8 cellular contexts compared by ENCODE assay signal in genomic region chr19:40444181-40445005, GRCh38. TPM values are rescaled to one million over a fixed set of nuclear protein-coding genes. Genes with fewer than 3 reads are reported as not detected.
A peak's percentile ranks its signal among the peaks of the same experiment; 100 is the strongest.
DNase-seq lines count a peak whose midpoint lies in the region; ATAC-seq and TF ChIP-seq lines count a peak whose summit lies in the region.

SERTAD3 (minus strand) TSS chr19:40444335; CDS start chr19:40442080, 2,255 bp downstream.

- H3K4me2 ChIP-seq in OCI-LY3 (ENCODE audit: low read length): peak within 1 kb of the TSS; percentile 83

- H4K20me1 ChIP-seq in OCI-LY3 (ENCODE audit: insufficient read depth, low read length): peaks cover 29% of the 10 kb centered on the region

- H3K4me1 ChIP-seq in OCI-LY3 (ENCODE audit: low read length) (peaks cover 6% of the 10 kb centered on the region), mucosa of descending colon (ENCODE audit: low read depth) (peaks cover 12% of the 10 kb centered on the region)

- peak; percentile 97 for DNase-seq in DMS114 treated with DMSO at 0.1 percent for 48 hours (lab: John Stamatoyannopoulos, UW; ENCODE audit: unreplicated experiment)
- DNase-seq in HuH-7.5 (ENCODE audit: low spot score): peak; percentile 95
- DNase-seq in activated T-cell treated with anti-CD3 and anti-CD28 coated beads for 1 hour (ENCODE audit: low read depth): peak; percentile 96
- peak; percentile 94 for DNase-seq in epidermal melanocyte (ENCODE audit: insufficient read length, low spot score)
- DNase-seq in mucosa of descending colon: peak; percentile 98
- peak; percentile 95 for DNase-seq in stimulated activated CD8-positive, alpha-beta memory T cell treated with anti-CD3 and anti-CD28 coated beads, Interleukin-4, amount 100 ng/mL, for 24 hours (ENCODE audit: low read depth)

- peak within 1 kb of the TSS; percentile 93 for H3K27ac ChIP-seq in OCI-LY3 (ENCODE audit: low read length)

- peak within 1 kb of the TSS; percentile 94 for H2AFZ ChIP-seq in OCI-LY3 (ENCODE audit: low read depth, low read length)

- TF ChIP-seq CTCF in OCI-LY3 (IDR thresholded peaks at IDR 0.05; ENCODE audit: low read depth, low read length) (peak; percentile 58), mucosa of descending colon (IDR thresholded peaks at IDR 0.05) (no peak)

- peaks cover 31% of the 10 kb centered on the region for H3K79me2 ChIP-seq in OCI-LY3 (ENCODE audit: low read length)

- ATAC-seq in GM21526 (IDR thresholded peaks at IDR 0.05; ENCODE audit: low FRiP score, unreplicated experiment) (peak; percentile 55), mucosa of descending colon (peak; percentile 84)

- H3K4me3 ChIP-seq in OCI-LY3 (ENCODE audit: low read length): peak within 1 kb of the TSS; percentile 96
- peak within 1 kb of the TSS; percentile 85 for H3K4me3 ChIP-seq in mucosa of descending colon

- no peaks in the 10 kb centered on the region for H3K27me3 ChIP-seq in OCI-LY3 (ENCODE audit: low read depth, low read length)

- H3K9me3 ChIP-seq in OCI-LY3 (ENCODE audit: insufficient read depth, low read length): no peaks in the 10 kb centered on the region
- no peaks in the 10 kb centered on the region for H3K9me3 ChIP-seq in mucosa of descending colon

- intact Hi-C loops in mucosa of descending colon (cut with DNase I, micrococcal nuclease): no loop called here

- H3K36me3 ChIP-seq in OCI-LY3 (replicated peaks; ENCODE audit: low read depth, low read length) (peaks cover 29% of the 10 kb centered on the region), mucosa of descending colon (ENCODE audit: low read depth) (peaks cover 5% of the 10 kb centered on the region)

- H3K9ac ChIP-seq in OCI-LY3 (ENCODE audit: low read length): peak within 1 kb of the TSS; percentile 100

RNA-seq across cellular contexts. Expression of gene SERTAD3, which starts in this region (rescaled TPM):
- 10 to 100 TPM; 39.3 to 55.4 (median 46.2) TPM for total RNA-seq in mucosa of descending colon

Comparison
In these comparisons a context has a peak if more than half of its experiments do, and no peak if none do; other contexts are left out.
1. Peak in every context shown above with its lines: DNase-seq, ATAC-seq, H3K4me3 ChIP-seq and H3K27ac ChIP-seq.